In the genomic region with DNA sequence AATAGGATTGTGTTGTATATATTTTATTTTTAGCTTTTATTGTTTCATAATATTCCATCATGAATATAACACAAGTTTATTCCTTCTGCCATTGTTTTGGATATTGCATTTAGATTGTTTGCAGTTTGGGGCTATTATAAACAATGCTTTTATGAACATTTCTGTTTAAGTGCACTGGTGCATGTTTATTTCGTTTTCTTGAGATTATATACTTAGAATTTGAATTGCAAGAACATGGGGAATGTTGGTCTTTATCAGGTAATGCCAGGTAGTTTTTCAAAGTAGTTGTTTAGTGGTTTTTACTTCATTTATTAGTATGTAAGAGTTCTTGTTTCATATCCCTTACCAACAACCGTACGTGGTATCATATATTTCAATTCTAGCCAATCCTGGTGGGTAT, we compare ENCODE assay signal across 1 cellular context.
TF ChIP-seq lines count a peak whose summit lies in the region.

No MANE protein-coding gene starts in this region.

TF ChIP-seq in HepG2, 621 proteins besides CTCF, POLR2A, EP300 and RAD21:
- TF ChIP-seq, protein P1, sequence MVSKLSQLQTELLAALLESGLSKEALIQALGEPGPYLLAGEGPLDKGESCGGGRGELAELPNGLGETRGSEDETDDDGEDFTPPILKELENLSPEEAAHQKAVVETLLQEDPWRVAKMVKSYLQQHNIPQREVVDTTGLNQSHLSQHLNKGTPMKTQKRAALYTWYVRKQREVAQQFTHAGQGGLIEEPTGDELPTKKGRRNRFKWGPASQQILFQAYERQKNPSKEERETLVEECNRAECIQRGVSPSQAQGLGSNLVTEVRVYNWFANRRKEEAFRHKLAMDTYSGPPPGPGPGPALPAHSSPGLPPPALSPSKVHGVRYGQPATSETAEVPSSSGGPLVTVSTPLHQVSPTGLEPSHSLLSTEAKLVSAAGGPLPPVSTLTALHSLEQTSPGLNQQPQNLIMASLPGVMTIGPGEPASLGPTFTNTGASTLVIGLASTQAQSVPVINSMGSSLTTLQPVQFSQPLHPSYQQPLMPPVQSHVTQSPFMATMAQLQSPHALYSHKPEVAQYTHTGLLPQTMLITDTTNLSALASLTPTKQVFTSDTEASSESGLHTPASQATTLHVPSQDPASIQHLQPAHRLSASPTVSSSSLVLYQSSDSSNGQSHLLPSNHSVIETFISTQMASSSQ (IDR thresholded peaks at IDR 0.05; ENCODE audit: low read depth) = no peak
- TF ChIP-seq, protein P1 (CRISPR knock-in tag; IDR thresholded peaks at IDR 0.05; ENCODE audit: borderline replicate concordance) = no peak
- TF ChIP-seq, protein P2, sequence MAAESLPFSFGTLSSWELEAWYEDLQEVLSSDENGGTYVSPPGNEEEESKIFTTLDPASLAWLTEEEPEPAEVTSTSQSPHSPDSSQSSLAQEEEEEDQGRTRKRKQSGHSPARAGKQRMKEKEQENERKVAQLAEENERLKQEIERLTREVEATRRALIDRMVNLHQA (CRISPR knock-in tag; IDR thresholded peaks at IDR 0.05) = no peak
- TF ChIP-seq ZNF230 (CRISPR knock-in tag; IDR thresholded peaks at IDR 0.05) = no peak
- TF ChIP-seq ZFP36L2 (CRISPR knock-in tag; IDR thresholded peaks at IDR 0.05) = no peak
- TF ChIP-seq ZNF10 (CRISPR knock-in tag; IDR thresholded peaks at IDR 0.05; ENCODE audit: borderline replicate concordance, low read depth) = no peak
